10 cellular contexts compared by ENCODE assay signal in the genomic region with DNA sequence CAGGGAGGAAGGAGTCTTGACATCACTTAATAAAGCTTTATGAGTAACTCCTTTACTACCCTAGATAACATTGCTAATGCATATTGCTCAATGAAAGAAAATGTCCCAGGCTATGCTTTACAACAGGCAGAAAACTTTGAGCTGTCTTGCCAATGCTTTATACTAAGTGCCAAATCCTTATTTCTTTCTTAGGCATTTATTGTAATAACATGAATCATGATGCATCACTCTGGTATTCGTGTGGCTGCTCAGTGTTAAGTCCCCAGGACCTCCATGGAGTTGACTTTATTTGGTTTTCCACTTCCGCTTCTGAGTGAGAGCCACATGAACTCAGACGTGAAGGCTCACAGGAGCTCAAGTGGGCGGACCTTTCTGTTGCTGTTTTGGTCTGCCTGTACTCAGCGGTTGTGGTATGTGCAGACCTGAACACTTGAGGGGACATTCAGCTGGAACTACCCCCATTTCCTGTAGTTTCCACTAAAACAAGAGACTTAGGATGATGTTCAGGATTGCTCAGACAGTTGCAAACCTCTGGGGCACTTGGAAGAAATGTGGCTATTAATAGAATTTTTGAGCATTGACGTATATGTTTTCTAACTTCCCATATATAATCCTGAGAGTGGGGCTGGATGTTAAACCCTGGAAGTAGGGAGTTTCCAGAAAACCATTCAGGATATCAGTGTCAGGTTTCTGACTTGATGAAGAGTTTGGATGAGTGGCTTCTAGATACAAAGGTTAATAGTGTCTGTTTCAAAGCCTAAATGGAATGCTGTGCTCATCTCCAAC.
A peak's percentile ranks its signal among the peaks of the same experiment; 100 is the strongest.
DNase-seq lines count a peak whose midpoint lies in the region; ATAC-seq and TF ChIP-seq lines count a peak whose summit lies in the region.
"Had no signal": no experiment of that assay in that cellular context is flagged by ENCODE, and none has a peak within 500 bp of the region (broad histone marks: within the 10 kb centered on the region; RNA-seq: fewer than 3 reads in every experiment).

No MANE protein-coding gene starts in this region.

- H3K9me3 ChIP-seq in mesodermal cell (ENCODE audit: control insufficient read depth, low read length) = peaks cover 26% of the 10 kb centered on the region

- ATAC-seq in HG02763 (IDR thresholded peaks at IDR 0.05; ENCODE audit: unreplicated experiment) = no peak
- no peak for ATAC-seq in activated naive CD4-positive, alpha-beta T cell treated with anti-CD3 and anti-CD28 coated beads, Interleukin-2, amount 50 U/mL, for 72 hours

- no peaks in the 10 kb centered on the region for H3K36me3 ChIP-seq in mesodermal cell (ENCODE audit: control insufficient read depth, insufficient read depth, low read length)

- peaks cover 8 to 11% of the 10 kb centered on the region in 2 donors for H3K36me3 Mint-ChIP-seq in activated naive CD4-positive, alpha-beta T cell treated with anti-CD3 and anti-CD28 coated beads, Interleukin-2, amount 50 U/mL, for 72 hours
- H3K36me3 Mint-ChIP-seq: activated naive CD8-positive, alpha-beta T cell; naive B cell had no signal

- WGBS in mesodermal cell (ENCODE audit: insufficient coverage in 2 of 2), 2 experiments = 49 to 52% methylated on average over 2 to 4 of the region's 6 CpGs

- TF ChIP-seq CTCF in AG09319 (IDR thresholded peaks at IDR 0.05; ENCODE audit: low read depth, low read length) (no peak), coronary artery (IDR thresholded peaks at IDR 0.05) (no peak)

- H3K4me3 ChIP-seq in coronary artery (no peak overlapping the region), mesodermal cell (ENCODE audit: extremely low read depth, insufficient read depth, low read length, poor library complexity, severe bottlenecking) (no peak overlapping the region)

- H3K27ac Mint-ChIP-seq in activated naive CD4-positive, alpha-beta T cell treated with anti-CD3 and anti-CD28 coated beads, Interleukin-2, amount 50 U/mL, for 72 hours = no peak overlapping the region
- H3K27ac Mint-ChIP-seq: activated naive CD8-positive, alpha-beta T cell; naive B cell had no signal

- DNase-seq in AG09319 (ENCODE audit: extremely low read depth, low read depth) (peak; percentile 96), LoVo (ENCODE audit: low spot score) (peak; percentile 93), coronary artery (ENCODE audit: low spot score) (peak; percentile 83), NCI-H1105 treated with DMSO at 0.1 percent for 48 hours (lab: John Stamatoyannopoulos, UW) (no peak), DMS114 treated with DMSO at 0.1 percent for 48 hours (lab: John Stamatoyannopoulos, UW; ENCODE audit: unreplicated experiment) (no peak)
- no peak for DNase-seq in activated naive CD4-positive, alpha-beta T cell treated with anti-CD3 and anti-CD28 coated beads, Interleukin-2, amount 50 U/mL, for 72 hours (ENCODE audit: low spot score in 2 of 2)
- DNase-seq: naive B cell had no signal

- H3K4me1 ChIP-seq in mesodermal cell (ENCODE audit: control insufficient read depth, insufficient read depth, low read length, poor library complexity, severe bottlenecking) = peaks cover 35% of the 10 kb centered on the region

- H3K9me3 Mint-ChIP-seq in activated naive CD4-positive, alpha-beta T cell treated with anti-CD3 and anti-CD28 coated beads, Interleukin-2, amount 50 U/mL, for 72 hours = peaks cover 11 to 16% of the 10 kb centered on the region in 2 donors

- H3K27ac ChIP-seq in coronary artery = peak overlapping the region; percentile 37 to 63
- peak overlapping the region; percentile 64 for H3K27ac ChIP-seq in mesodermal cell (ENCODE audit: low read depth, low read length, severe bottlenecking)

Comparison
In these comparisons a context has a peak if more than half of its experiments do, and no peak if none do; other contexts are left out.
1. DNase-seq: peak in AG09319 (single experiment), LoVo (single experiment) and coronary artery (single experiment); none in NCI-H1105 treated with DMSO at 0.1 percent for 48 hours (single experiment), activated naive CD4-positive, alpha-beta T cell treated with anti-CD3 and anti-CD28 coated beads, Interleukin-2, amount 50 U/mL, for 72 hours (0 of 2) and DMS114 treated with DMSO at 0.1 percent for 48 hours (single experiment).